ENCODE assay signal across 8 cellular contexts in genomic region chr3:56801151-56801596, GRCh38. TPM values are rescaled to one million over a fixed set of nuclear protein-coding genes. Genes with fewer than 3 reads are reported as not detected.
A peak's percentile ranks its signal among the peaks of the same experiment; 100 is the strongest.
DNase-seq lines count a peak whose midpoint lies in the region; ATAC-seq and TF ChIP-seq lines count a peak whose summit lies in the region.

No MANE protein-coding gene starts in this region.

- peaks cover 0 to 2% (median 0%) of the 10 kb centered on the region in 8 donors for H3K9me3 Mint-ChIP-seq in CD4-positive, alpha-beta memory T cell
- no peaks in the 10 kb centered on the region for H3K9me3 Mint-ChIP-seq in activated CD4-positive, alpha-beta memory T cell treated with anti-CD3 and anti-CD28 coated beads for 36 hours

- RAD21 ChIA-PET in HCT116 (lab: Charles Lee; ENCODE audit: low non-redundant PET in 1 of 2, low total read pairs in 2 of 2, uncharacterized antibody in 2 of 2, unreplicated experiment in 2 of 2) = interaction anchor here in 1 of 2 experiments (0.6 to 1.8 kb wide), 5 partner anchors 16 to 254 kb away, joined by 3 to 6 read pairs (median 3); no protein-coding TSS in a partner anchor

- H3K36me3 Mint-ChIP-seq in CD4-positive, alpha-beta memory T cell = peaks cover 0 to 33% of the 10 kb centered on the region in 2 donors
- peaks cover 4% of the 10 kb centered on the region for H3K36me3 Mint-ChIP-seq in activated CD4-positive, alpha-beta memory T cell treated with anti-CD3 and anti-CD28 coated beads for 36 hours

- H3K36me3 ChIP-seq in CD4-positive, alpha-beta memory T cell (ENCODE audit: insufficient read depth, low read length) = no peaks in the 10 kb centered on the region
- no peaks in the 10 kb centered on the region for H3K36me3 ChIP-seq in HCT116 (ENCODE audit: control insufficient read depth in 1 of 2, insufficient read depth in 2 of 2, low read length in 2 of 2)
- no peaks in the 10 kb centered on the region for H3K36me3 ChIP-seq in fibroblast of lung (ENCODE audit: control insufficient read depth, insufficient read depth, low read length)
- no peaks in the 10 kb centered on the region for H3K36me3 ChIP-seq in neutrophil

- H3K4me1 ChIP-seq in CD4-positive, alpha-beta memory T cell (ENCODE audit: insufficient read depth, low read length) = peaks cover 44% of the 10 kb centered on the region
- peaks cover 16 to 27% of the 10 kb centered on the region in 2 experiments for H3K4me1 ChIP-seq in HCT116 (ENCODE audit: control insufficient read depth in 1 of 2, insufficient read depth in 2 of 2, low read length in 2 of 2)
- H3K4me1 ChIP-seq in fibroblast of lung (ENCODE audit: control insufficient read depth, extremely low read depth, insufficient read depth, low read length) = no peaks in the 10 kb centered on the region
- H3K4me1 ChIP-seq in neutrophil (ENCODE audit: control insufficient read depth in 1 of 2, insufficient read depth in 1 of 2, low read depth in 1 of 2, low read length in 1 of 2) = peaks cover 24 to 31% of the 10 kb centered on the region in 2 experiments

- BruUV-seq in HCT116 (replicated peaks; lab: Mats Ljungman, UMichigan) = no TSS peak

- intact Hi-C loops in CD4-positive, alpha-beta memory T cell (cut with micrococcal nuclease) = loop anchor here (1.0 to 10.0 kb wide), 8 partner anchors 56 to 1436 kb away; partner anchors contain the start of genes ABHD6, CCDC66, DENND6A and TASOR
- intact Hi-C loops in HCT116 (cut with micrococcal nuclease) = no loop called here
- intact Hi-C loops in activated CD4-positive, alpha-beta memory T cell treated with anti-CD3 and anti-CD28 coated beads for 36 hours (cut with micrococcal nuclease) = loop anchor here (1.0 to 5.0 kb wide), 4 partner anchors 115 to 426 kb away; partner anchors contain the start of genes APPL1 and CCDC66

- peak overlapping the region; percentile 79 for H3K27ac ChIP-seq in CD4-positive, alpha-beta memory T cell (ENCODE audit: low read depth, low read length)
- H3K27ac ChIP-seq in HCT116 (ENCODE audit: low read depth, low read length) (no peak overlapping the region), fibroblast of lung (ENCODE audit: insufficient read depth, low read length) (no peak overlapping the region), neutrophil (peak overlapping the region; percentile 38)

- DNase-seq in CD4-positive, alpha-beta memory T cell = peak; percentile 35 to 63 (median 49)
- DNase-seq in HCT116 (ENCODE audit: low read depth, low spot score) = no peak
- peak; percentile 47 for DNase-seq in activated CD4-positive, alpha-beta memory T cell treated with anti-CD3 and anti-CD28 coated beads for 36 hours
- DNase-seq in fibroblast of lung (ENCODE audit: low read depth in 2 of 2) = no peak
- no peak for DNase-seq in NCI-H2107 treated with DMSO at 0.1 percent for 48 hours (lab: John Stamatoyannopoulos, UW; ENCODE audit: unreplicated experiment)
- no peak for DNase-seq in NCI-H510A (lab: John Stamatoyannopoulos, UW)

- H3K4me2 ChIP-seq in HCT116 (ENCODE audit: low read length) (peak overlapping the region; percentile 91), fibroblast of lung (ENCODE audit: extremely low read depth, insufficient read depth, low read length) (peak overlapping the region; percentile 71)

- H3K4me3 ChIP-seq in CD4-positive, alpha-beta memory T cell (ENCODE audit: low read length in 2 of 2) = peak overlapping the region; percentile 86 to 87
- H3K4me3 ChIP-seq in HCT116 (replicated peaks in 1 of 2; ENCODE audit: low read depth in 1 of 2, low read length in 2 of 2) (peak overlapping the region; percentile 41 to 64), fibroblast of lung (replicated peaks in 1 of 4; ENCODE audit: control extremely low read depth in 1 of 4, insufficient read depth in 1 of 4, low read depth in 3 of 4, low read length in 4 of 4) (peak overlapping the region; percentile 47 to 82 (median 66)), neutrophil (ENCODE audit: low read depth in 1 of 2, low read length in 1 of 2) (peak overlapping the region; percentile 74 to 82)

- ATAC-seq in HCT116 (no peak), GM18873 (IDR thresholded peaks at IDR 0.05; ENCODE audit: low FRiP score, unreplicated experiment) (no peak)

- H3K27me3 Mint-ChIP-seq in CD4-positive, alpha-beta memory T cell = no peaks in the 10 kb centered on the region
- no peaks in the 10 kb centered on the region for H3K27me3 Mint-ChIP-seq in activated CD4-positive, alpha-beta memory T cell treated with anti-CD3 and anti-CD28 coated beads for 36 hours

- H3K27me3 ChIP-seq in CD4-positive, alpha-beta memory T cell (ENCODE audit: insufficient read depth, low read length) = no peaks in the 10 kb centered on the region
- H3K27me3 ChIP-seq in HCT116 (ENCODE audit: insufficient read depth, low read length) (no peaks in the 10 kb centered on the region), fibroblast of lung (ENCODE audit: control insufficient read depth, insufficient read depth, low read length) (no peaks in the 10 kb centered on the region), neutrophil (peaks cover 19% of the 10 kb centered on the region)

- TF ChIP-seq RAD21 in HCT116 (IDR thresholded peaks at IDR 0.05; ENCODE audit: low read depth) = no peak

- peaks cover 38 to 70% (median 49%) of the 10 kb centered on the region in 4 donors for H3K4me1 Mint-ChIP-seq in CD4-positive, alpha-beta memory T cell
- H3K4me1 Mint-ChIP-seq in activated CD4-positive, alpha-beta memory T cell treated with anti-CD3 and anti-CD28 coated beads for 36 hours (ENCODE audit: low read depth) = peaks cover 48% of the 10 kb centered on the region

- no peaks in the 10 kb centered on the region for H3K79me2 ChIP-seq in HCT116 (ENCODE audit: insufficient read depth, low read length)
- H3K79me2 ChIP-seq in fibroblast of lung (ENCODE audit: control insufficient read depth, insufficient read depth, low read length) = no peaks in the 10 kb centered on the region

- no peaks in the 10 kb centered on the region for H3K9me2 ChIP-seq in HCT116 (ENCODE audit: insufficient read depth)

- POLR2A ChIA-PET in CD4-positive, alpha-beta memory T cell (lab: Charles Lee; ENCODE audit: partially characterized antibody) = interaction anchor here (0.8 to 13.6 kb wide), 39 partner anchors 9 to 427 kb away, joined by 3 to 218 read pairs (median 9); partner anchors contain the start of genes CCDC66 and TASOR
- POLR2A ChIA-PET in HCT116 (lab: Charles Lee) = no interaction called here
- POLR2A ChIA-PET in activated CD4-positive, alpha-beta memory T cell treated with anti-CD3 and anti-CD28 coated beads for 36 hours (lab: Charles Lee) = interaction anchor here (0.5 to 5.2 kb wide), 16 partner anchors 11 to 189 kb away, joined by 3 to 47 read pairs (median 6); partner anchors contain the start of gene TASOR

- no peaks in the 10 kb centered on the region for H4K20me1 ChIP-seq in HCT116 (ENCODE audit: insufficient read depth)
- no peaks in the 10 kb centered on the region for H4K20me1 ChIP-seq in fibroblast of lung (ENCODE audit: control insufficient read depth, extremely low read depth, insufficient read depth, low read length)

- H3K4me3 Mint-ChIP-seq in CD4-positive, alpha-beta memory T cell = peak overlapping the region; percentile 87 to 99 (median 96)
- H3K4me3 Mint-ChIP-seq in activated CD4-positive, alpha-beta memory T cell treated with anti-CD3 and anti-CD28 coated beads for 36 hours = peak overlapping the region; percentile 84

- no peaks in the 10 kb centered on the region for H3K9me3 ChIP-seq in CD4-positive, alpha-beta memory T cell (ENCODE audit: control insufficient read depth in 1 of 2, low read length in 2 of 2)
- no peaks in the 10 kb centered on the region for H3K9me3 ChIP-seq in HCT116 (ENCODE audit: control insufficient read depth in 1 of 2, insufficient read depth in 1 of 2, low read depth in 1 of 2, low read length in 2 of 2)
- H3K9me3 ChIP-seq in fibroblast of lung (ENCODE audit: control insufficient read depth, insufficient read depth, low read depth, low read length) = no peaks in the 10 kb centered on the region
- no peaks in the 10 kb centered on the region for H3K9me3 ChIP-seq in neutrophil

- peak overlapping the region; percentile 57 for H3K9ac ChIP-seq in HCT116 (ENCODE audit: low read length)
- H3K9ac ChIP-seq in fibroblast of lung (ENCODE audit: insufficient read depth, low read length) = peak overlapping the region; percentile 14

- no peak overlapping the region for H2AFZ ChIP-seq in HCT116 (ENCODE audit: low read depth, low read length, poor library complexity, severe bottlenecking)
- peak overlapping the region; percentile 69 for H2AFZ ChIP-seq in fibroblast of lung (ENCODE audit: low read length)

- CTCF ChIA-PET in CD4-positive, alpha-beta memory T cell (lab: Charles Lee; ENCODE audit: partially characterized antibody) = interaction anchor here (0.6 to 10.1 kb wide), 41 partner anchors 11 to 195 kb away, joined by 3 to 267 read pairs (median 12); partner anchors contain the start of gene TASOR
- CTCF ChIA-PET in HCT116 (lab: Charles Lee) = interaction anchor here (0.6 to 3.2 kb wide), 12 partner anchors 9 to 1066 kb away, joined by 3 to 29 read pairs (median 5); no protein-coding TSS in a partner anchor
- CTCF ChIA-PET in activated CD4-positive, alpha-beta memory T cell treated with anti-CD3 and anti-CD28 coated beads for 36 hours (lab: Charles Lee) = interaction anchor here (0.9 to 13.6 kb wide), 27 partner anchors 13 to 282 kb away, joined by 3 to 282 read pairs (median 7); no protein-coding TSS in a partner anchor

- TF ChIP-seq POLR2A in HCT116 (IDR thresholded peaks at IDR 0.05; ENCODE audit: borderline replicate concordance, extremely low read depth, insufficient read depth, insufficient read length) = no peak

- H3K27ac Mint-ChIP-seq in CD4-positive, alpha-beta memory T cell = peak overlapping the region; percentile 85 to 98 (median 92)
- H3K27ac Mint-ChIP-seq in activated CD4-positive, alpha-beta memory T cell treated with anti-CD3 and anti-CD28 coated beads for 36 hours = peak overlapping the region; percentile 76

- TF ChIP-seq CTCF in HCT116 (IDR thresholded peaks at IDR 0.05 in 2 of 3, conservative IDR thresholded peaks at IDR 0.05 in 1 of 3; ENCODE audit: borderline replicate concordance in 1 of 3, insufficient read depth in 1 of 3, low read depth in 2 of 3, low read length in 2 of 3) (no peak), fibroblast of lung (conservative IDR thresholded peaks at IDR 0.05 in 1 of 2, IDR thresholded peaks at IDR 0.05 in 1 of 2; ENCODE audit: low read depth in 1 of 2, low read length in 2 of 2) (no peak), neutrophil (IDR thresholded peaks at IDR 0.05) (no peak)

TF ChIP-seq in HCT116, 20 proteins besides CTCF, POLR2A, EP300 and RAD21 (continues in another document):
- TF ChIP-seq FOSL1 (IDR thresholded peaks at IDR 0.05; ENCODE audit: low read depth) (no peak), SRF (IDR thresholded peaks at IDR 0.05; ENCODE audit: low read depth) (no peak), EGR1 (IDR thresholded peaks at IDR 0.05; ENCODE audit: low read depth) (no peak)

RNA-seq across cellular contexts. Expression of gene ARHGEF3, which starts 0.6 kb away (rescaled TPM):
- 100 to 1,000 TPM; 120 TPM for total RNA-seq in CD4-positive, alpha-beta memory T cell
- 100 to 1,000 TPM; 131 to 160 TPM for polyA plus RNA-seq in CD4-positive, alpha-beta memory T cell
- 18.1 TPM for total RNA-seq in HCT116 (2021; ENCODE audit: unreplicated experiment)
- polyA plus RNA-seq in HCT116 (2012) = 15.4 and 16.6 TPM in 2 replicates
- total RNA-seq in activated CD4-positive, alpha-beta memory T cell treated with anti-CD3 and anti-CD28 coated beads for 36 hours = 10 to 100 TPM; 28.0 to 31.5 TPM
- 14.1 and 16.7 TPM in 2 replicates for total RNA-seq in fibroblast of lung
- polyA plus RNA-seq in fibroblast of lung = 2.6 and 9.2 TPM in 2 replicates
- 1.8 and 6.8 TPM in 2 replicates for polyA plus RNA-seq in fibroblast of lung (2012)
- 2.6 and 6.3 TPM in 2 replicates for polyA minus RNA-seq in fibroblast of lung (ENCODE audit: low replicate concordance)

Comparison
In these comparisons a context has a peak if more than half of its experiments do, and no peak if none do; other contexts are left out.
1. DNase-seq: peak in CD4-positive, alpha-beta memory T cell (5 of 5) and activated CD4-positive, alpha-beta memory T cell treated with anti-CD3 and anti-CD28 coated beads for 36 hours (single experiment); none in HCT116 (single experiment), fibroblast of lung (0 of 2), NCI-H2107 treated with DMSO at 0.1 percent for 48 hours (single experiment) and NCI-H510A (single experiment).
2. H3K27ac ChIP-seq: peak in CD4-positive, alpha-beta memory T cell (single experiment) and neutrophil (single experiment); none in HCT116 (single experiment) and fibroblast of lung (single experiment).
3. Peak in every context shown above with its lines, with median percentiles within 50 percentile points of each other: H3K4me3 ChIP-seq.